2 cellular contexts compared by ENCODE assay signal in genomic region chr1:93414749-93415148, GRCh38.
A peak's percentile ranks its signal among the peaks of the same experiment; 100 is the strongest.
TF ChIP-seq lines count a peak whose summit lies in the region.

No MANE protein-coding gene starts in this region.

TF ChIP-seq in GM12891, 5 proteins besides CTCF, POLR2A, EP300 and RAD21:
- TF ChIP-seq PAX5 (IDR thresholded peaks at IDR 0.05; ENCODE audit: insufficient read depth, low read length, severe bottlenecking) (peak; percentile 10), TAF1 (IDR thresholded peaks at IDR 0.05; ENCODE audit: low read depth, low read length) (no peak), POU2F2 (IDR thresholded peaks at IDR 0.05; ENCODE audit: low read depth, low read length) (no peak), SPI1 (IDR thresholded peaks at IDR 0.05; ENCODE audit: low read depth, low read length) (peak; percentile 85), POLR2AphosphoS5 (IDR thresholded peaks at IDR 0.05; ENCODE audit: low read depth, low read length) (no peak)
TF ChIP-seq in GM12891: peak in this region for 2.

TF ChIP-seq in GM12878, 131 proteins besides CTCF, POLR2A, EP300 and RAD21:
- TF ChIP-seq BCL11A (IDR thresholded peaks at IDR 0.05; ENCODE audit: low read depth, low read length) (no peak), ETV6 (conservative IDR thresholded peaks at IDR 0.05 in 1 of 2, IDR thresholded peaks at IDR 0.05 in 1 of 2; ENCODE audit: borderline replicate concordance in 1 of 2, low read depth in 1 of 2) (no peak), SPI1 (IDR thresholded peaks at IDR 0.05; ENCODE audit: borderline replicate concordance, insufficient read depth, low read depth, low read length) (peak; percentile 73)
